1 cellular context compared by ENCODE assay signal in genomic region chr4:151206241-151207005, GRCh38.
TF ChIP-seq lines count a peak whose summit lies in the region.

No MANE protein-coding gene starts in this region.

TF ChIP-seq in IMR-90, 13 proteins besides CTCF, POLR2A, EP300 and RAD21 (continued from another document):
- TF ChIP-seq, protein P1, sequence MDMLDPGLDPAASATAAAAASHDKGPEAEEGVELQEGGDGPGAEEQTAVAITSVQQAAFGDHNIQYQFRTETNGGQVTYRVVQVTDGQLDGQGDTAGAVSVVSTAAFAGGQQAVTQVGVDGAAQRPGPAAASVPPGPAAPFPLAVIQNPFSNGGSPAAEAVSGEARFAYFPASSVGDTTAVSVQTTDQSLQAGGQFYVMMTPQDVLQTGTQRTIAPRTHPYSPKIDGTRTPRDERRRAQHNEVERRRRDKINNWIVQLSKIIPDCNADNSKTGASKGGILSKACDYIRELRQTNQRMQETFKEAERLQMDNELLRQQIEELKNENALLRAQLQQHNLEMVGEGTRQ (IDR thresholded peaks at IDR 0.05; ENCODE audit: low read depth, low read length), result no peak
- TF ChIP-seq MAZ (IDR thresholded peaks at IDR 0.05; ENCODE audit: borderline replicate concordance, low read depth, low read length) (no peak), ELK1 (IDR thresholded peaks at IDR 0.05; ENCODE audit: borderline replicate concordance, low read depth, low read length) (no peak), SMC3 (IDR thresholded peaks at IDR 0.05; ENCODE audit: low read depth, low read length) (no peak), MAFK (IDR thresholded peaks at IDR 0.05; ENCODE audit: low read depth, low read length) (no peak), FOS (IDR thresholded peaks at IDR 0.05; ENCODE audit: low read depth, low read length) (no peak), BHLHE40 (IDR thresholded peaks at IDR 0.05; ENCODE audit: low read depth, low read length) (no peak), CEBPB (IDR thresholded peaks at IDR 0.05; ENCODE audit: low read depth, low read length) (no peak)
TF ChIP-seq in IMR-90: peak in this region for 0.
